In genomic region chr2:8827729-8828128, GRCh38 we compare ENCODE assay signal across 23 cellular contexts.
"Had no signal": no experiment of that assay in that cellular context is flagged by ENCODE, and none has a peak within 500 bp of the region (broad histone marks: within the 10 kb centered on the region; RNA-seq: fewer than 3 reads in every experiment).

No MANE protein-coding gene starts in this region.

- H3K36me3 ChIP-seq: MG63 had no signal

- H3K9me3 ChIP-seq: MG63, SJSA1 had no signal

- H3K4me3 ChIP-seq: MG63, SJSA1, SK-N-MC had no signal

- H3K4me1 ChIP-seq: SJSA1 had no signal

- H3K27me3 ChIP-seq: MG63, SJSA1 had no signal

- DNase-seq: Karpas-422, KG1, MG63, NCI-H1092, NCI-H1105 treated with DMSO at 0.1 percent for 48 hours, NCI-H1417 treated with DMSO at 0.1 percent for 48 hours, NCI-H146, NCI-H1694 treated with DMSO at 0.1 percent for 48 hours, NCI-H1930, NCI-H2081 treated with DMSO at 0.1 percent for 48 hours, NCI-H2171, NCI-H226, NCI-H446, NCI-H510A, NCI-H524 treated with DMSO at 0.1 percent for 48 hours, NCI-H69, NCI-H774, Right ventricle myocardium superior, RPMI8226, SIG-M5 had no signal

- H3K27ac ChIP-seq: SJSA1, SK-N-MC had no signal

- FAIRE-seq: RCC 7860 had no signal
